Comparison of ENCODE assay signal across 26 cellular contexts in the genomic region with DNA sequence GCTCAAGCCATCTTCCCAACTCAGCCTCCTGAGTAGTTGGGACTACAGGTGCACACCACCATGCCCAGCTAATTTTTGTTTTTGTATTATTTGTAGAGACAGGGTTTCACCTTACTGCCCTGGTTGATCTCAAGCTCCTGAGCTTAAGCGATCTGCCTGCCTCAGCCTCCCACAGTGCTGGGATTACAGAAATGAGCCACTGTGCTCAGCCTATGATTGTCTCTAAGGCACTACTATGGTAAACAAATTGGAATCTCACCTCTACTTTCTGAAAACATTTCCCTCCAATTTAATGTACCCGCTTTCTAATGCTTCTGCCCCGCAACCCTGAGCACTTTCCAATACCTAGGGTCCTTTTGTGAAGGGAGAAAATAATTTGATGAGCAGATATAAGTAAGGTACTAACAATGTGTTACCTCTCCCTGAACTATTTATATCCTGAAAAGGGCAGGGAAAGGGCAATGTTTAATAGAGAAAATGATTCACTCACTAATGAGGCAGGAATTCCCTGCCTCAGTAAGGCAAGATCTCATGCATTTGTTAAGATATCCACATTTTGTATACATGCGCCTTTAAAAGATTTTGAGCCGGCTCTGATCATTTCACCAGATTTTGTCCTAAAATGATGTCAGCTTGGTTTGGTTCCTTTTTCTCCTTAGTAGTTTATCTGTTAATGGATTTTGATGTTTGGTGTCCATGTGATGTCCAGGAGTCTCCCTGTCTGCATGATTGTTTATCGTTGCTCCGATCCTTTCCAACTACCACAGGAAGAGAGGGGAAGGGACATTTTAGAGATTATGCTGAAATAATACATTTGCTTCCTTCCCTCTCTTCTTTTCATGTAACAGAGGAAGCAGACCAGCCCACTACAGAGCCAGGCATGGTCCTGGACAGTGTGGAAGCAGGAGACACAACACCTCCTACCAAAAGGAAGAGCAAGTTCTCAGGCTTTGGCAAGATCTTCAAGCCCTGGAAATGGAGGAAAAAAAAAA. TPM values are rescaled to one million over a fixed set of nuclear protein-coding genes. Genes with fewer than 3 reads are reported as not detected.
DNase-seq lines count a peak whose midpoint lies in the region; ATAC-seq and TF ChIP-seq lines count a peak whose summit lies in the region.
"Had no signal": no experiment of that assay in that cellular context is flagged by ENCODE, and none has a peak within 500 bp of the region (broad histone marks: within the 10 kb centered on the region; RNA-seq: fewer than 3 reads in every experiment).

No MANE protein-coding gene starts in this region.

- H3K4me3 ChIP-seq in GM23248, result no peak overlapping the region
- H3K4me3 ChIP-seq in left ventricle myocardium inferior, result peak overlapping the region; percentile 0
- H3K4me3 ChIP-seq in psoas muscle, result no peak overlapping the region
- H3K4me3 ChIP-seq: body of pancreas, dorsolateral prefrontal cortex, K562, pancreas, PC-9, SJSA1 had no signal

- peak overlapping the region; percentile 40 for H3K27ac Mint-ChIP-seq in WTC11
- H3K27ac Mint-ChIP-seq: activated naive CD8-positive, alpha-beta T cell; activated T-cell treated with anti-CD3 and anti-CD28 coated beads, Interleukin-2, amount 50 U/mL, for 72 hours; CD8-positive, alpha-beta T cell had no signal

- WGBS in GM23248 (ENCODE audit: low coverage in 1 of 2, low lambda C conversion rate in 2 of 2, missing lambda C conversion rate in 2 of 2), 2 experiments, result 92 to 94% methylated on average over 7 of the region's 7 CpGs
- 77 to 88% (median 80%) methylated on average over 7 of the region's 7 CpGs for WGBS in psoas muscle, 3 donors

- H3K4me1 ChIP-seq in GM23248 (ENCODE audit: insufficient read depth), result peaks cover 21% of the 10 kb centered on the region
- H3K4me1 ChIP-seq in left ventricle myocardium inferior, result peaks cover 47% of the 10 kb centered on the region
- peaks cover 34% of the 10 kb centered on the region for H3K4me1 ChIP-seq in psoas muscle
- peaks cover 6% of the 10 kb centered on the region for H3K4me1 ChIP-seq in foreskin keratinocyte
- H3K4me1 ChIP-seq: body of pancreas, pancreas had no signal

- in situ Hi-C loops in GM23248 (cut with MboI), result no loop called here

- H3K36me3 Mint-ChIP-seq in WTC11, result peaks cover 20% of the 10 kb centered on the region

- H3K27me3 Mint-ChIP-seq in WTC11 (ENCODE audit: low read depth), result no peaks in the 10 kb centered on the region
- H3K27me3 Mint-ChIP-seq: activated naive CD8-positive, alpha-beta T cell; naive thymus-derived CD4-positive, alpha-beta T cell had no signal

- H3K4me2 ChIP-seq in GM23248 (ENCODE audit: unreplicated experiment), result no peak overlapping the region
- H3K4me2 ChIP-seq: PC-9 had no signal

- ATAC-seq in WTC11 (no peak), psoas muscle (peak in 3 of 4 donors; percentile 63 to 71 (median 66)), HG03039 (IDR thresholded peaks at IDR 0.05; ENCODE audit: unreplicated experiment) (no peak), foreskin keratinocyte (no peak)
- ATAC-seq: activated T-cell treated with anti-CD3 and anti-CD28 coated beads, Interleukin-2, amount 50 U/mL, for 72 hours; body of pancreas; CD8-positive, alpha-beta T cell; K562; naive thymus-derived CD4-positive, alpha-beta T cell; pancreas had no signal

- no peaks in the 10 kb centered on the region for H3K9me3 Mint-ChIP-seq in WTC11
- H3K9me3 Mint-ChIP-seq: activated T-cell treated with anti-CD3 and anti-CD28 coated beads, Interleukin-2, amount 50 U/mL, for 72 hours; CD8-positive, alpha-beta T cell; naive thymus-derived CD4-positive, alpha-beta T cell had no signal

- CTCF ChIA-PET in WTC11 (lab: Charles Lee), result no interaction called here

- POLR2A ChIA-PET in WTC11 (lab: Charles Lee), result no interaction called here

- intact Hi-C loops in left ventricle myocardium inferior (cut with micrococcal nuclease) (no loop called here), psoas muscle (cut with DNase I) (loop anchor here (2.0 to 10.0 kb wide), 2 partner anchors 44 to 54 kb away; no protein-coding TSS in a partner anchor)

- H3K9me3 ChIP-seq in GM23248 (ENCODE audit: low read depth) (no peaks in the 10 kb centered on the region), left ventricle myocardium inferior (replicated peaks) (no peaks in the 10 kb centered on the region), psoas muscle (no peaks in the 10 kb centered on the region)
- H3K9me3 ChIP-seq: body of pancreas, pancreas, SJSA1 had no signal

- no peak for TF ChIP-seq CTCF in WTC11 (IDR thresholded peaks at IDR 0.05)
- no peak for TF ChIP-seq CTCF in left ventricle myocardium inferior (IDR thresholded peaks at IDR 0.05; ENCODE audit: borderline replicate concordance)
- no peak for TF ChIP-seq CTCF in psoas muscle (IDR thresholded peaks at IDR 0.05)
- no peak for TF ChIP-seq CTCF in foreskin keratinocyte (conservative IDR thresholded peaks at IDR 0.05)

- no peaks in the 10 kb centered on the region for H4K20me1 ChIP-seq in GM23248 (ENCODE audit: insufficient read depth)

- H3K9ac ChIP-seq in GM23248, result no peak overlapping the region

- H2AFZ ChIP-seq in GM23248, result no peak overlapping the region
- H2AFZ ChIP-seq: PC-9 had no signal

- H3K27me3 ChIP-seq in GM23248 (replicated peaks; ENCODE audit: insufficient read depth) (no peaks in the 10 kb centered on the region), left ventricle myocardium inferior (ENCODE audit: low read depth) (no peaks in the 10 kb centered on the region), psoas muscle (ENCODE audit: insufficient read depth in 3 of 3, low read length in 2 of 3) (no peaks in the 10 kb centered on the region), foreskin keratinocyte (no peaks in the 10 kb centered on the region)
- H3K27me3 ChIP-seq: body of pancreas, dorsolateral prefrontal cortex, pancreas, SJSA1 had no signal

- H3K36me3 ChIP-seq in GM23248 (ENCODE audit: low read depth), result no peaks in the 10 kb centered on the region
- H3K36me3 ChIP-seq in left ventricle myocardium inferior, result peaks cover 28% of the 10 kb centered on the region
- H3K36me3 ChIP-seq in psoas muscle (ENCODE audit: insufficient read depth in 1 of 2, low read depth in 1 of 2), result peaks cover 3 to 47% of the 10 kb centered on the region in 2 donors

- H3K27ac ChIP-seq in GM23248 (no peak overlapping the region), left ventricle myocardium inferior (replicated peaks) (peak overlapping the region; percentile 85), psoas muscle (peak overlapping the region; percentile 60), foreskin keratinocyte (no peak overlapping the region)
- H3K27ac ChIP-seq: body of pancreas, pancreas, PC-9, SJSA1 had no signal

- peaks cover 14% of the 10 kb centered on the region for H3K4me1 Mint-ChIP-seq in WTC11

- 0 out of 2 replicates have a peak, but pooled peaks cover 5% of the 10 kb centered on the region for H3F3A ChIP-seq in GM23248 (ENCODE audit: insufficient read depth)

- H3K9me2 ChIP-seq in GM23248 (ENCODE audit: insufficient read depth), result no peaks in the 10 kb centered on the region

- peak; percentile 24 for DNase-seq in GM23248
- DNase-seq in WTC11 (ENCODE audit: low spot score), result no peak
- no peak for DNase-seq in left ventricle myocardium inferior
- no peak for DNase-seq in psoas muscle
- no peak for DNase-seq in ecto neural progenitor cell (ENCODE audit: low spot score)
- DNase-seq in foreskin keratinocyte, result no peak
- DNase-seq: activated CD8-positive, alpha-beta memory T cell treated with anti-CD3 and anti-CD28 coated beads for 24 hours; activated T-cell treated with anti-CD3 and anti-CD28 coated beads, Interleukin-2, amount 50 U/mL, for 72 hours; body of pancreas; CD8-positive, alpha-beta T cell; DMS53; dorsolateral prefrontal cortex; head of caudate nucleus; mammary epithelial cell; naive thymus-derived CD4-positive, alpha-beta T cell; NCI-H2029; NCI-H345; pancreas; PC-9; small intestine; stimulated activated CD4-positive, alpha-beta T cell treated with anti-CD3 and anti-CD28 coated beads, Interleukin-4, amount 100 ng/mL, for 4 hours; T-helper 2 cell had no signal

- no peak overlapping the region for H3K4me3 Mint-ChIP-seq in WTC11
- H3K4me3 Mint-ChIP-seq: activated naive CD8-positive, alpha-beta T cell; activated T-cell treated with anti-CD3 and anti-CD28 coated beads, Interleukin-2, amount 50 U/mL, for 72 hours; CD8-positive, alpha-beta T cell; naive thymus-derived CD4-positive, alpha-beta T cell had no signal

- H3K79me2 ChIP-seq in GM23248 (ENCODE audit: insufficient read depth), result peaks cover 4% of the 10 kb centered on the region; the same call in 1 of the 2 replicates

TF ChIP-seq in WTC11, 78 proteins besides CTCF, POLR2A, EP300 and RAD21 (continues in another document):
- TF ChIP-seq, protein P1, sequence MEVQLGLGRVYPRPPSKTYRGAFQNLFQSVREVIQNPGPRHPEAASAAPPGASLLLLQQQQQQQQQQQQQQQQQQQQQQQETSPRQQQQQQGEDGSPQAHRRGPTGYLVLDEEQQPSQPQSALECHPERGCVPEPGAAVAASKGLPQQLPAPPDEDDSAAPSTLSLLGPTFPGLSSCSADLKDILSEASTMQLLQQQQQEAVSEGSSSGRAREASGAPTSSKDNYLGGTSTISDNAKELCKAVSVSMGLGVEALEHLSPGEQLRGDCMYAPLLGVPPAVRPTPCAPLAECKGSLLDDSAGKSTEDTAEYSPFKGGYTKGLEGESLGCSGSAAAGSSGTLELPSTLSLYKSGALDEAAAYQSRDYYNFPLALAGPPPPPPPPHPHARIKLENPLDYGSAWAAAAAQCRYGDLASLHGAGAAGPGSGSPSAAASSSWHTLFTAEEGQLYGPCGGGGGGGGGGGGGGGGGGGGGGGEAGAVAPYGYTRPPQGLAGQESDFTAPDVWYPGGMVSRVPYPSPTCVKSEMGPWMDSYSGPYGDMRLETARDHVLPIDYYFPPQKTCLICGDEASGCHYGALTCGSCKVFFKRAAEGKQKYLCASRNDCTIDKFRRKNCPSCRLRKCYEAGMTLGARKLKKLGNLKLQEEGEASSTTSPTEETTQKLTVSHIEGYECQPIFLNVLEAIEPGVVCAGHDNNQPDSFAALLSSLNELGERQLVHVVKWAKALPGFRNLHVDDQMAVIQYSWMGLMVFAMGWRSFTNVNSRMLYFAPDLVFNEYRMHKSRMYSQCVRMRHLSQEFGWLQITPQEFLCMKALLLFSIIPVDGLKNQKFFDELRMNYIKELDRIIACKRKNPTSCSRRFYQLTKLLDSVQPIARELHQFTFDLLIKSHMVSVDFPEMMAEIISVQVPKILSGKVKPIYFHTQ (CRISPR knock-in tag; IDR thresholded peaks at IDR 0.05), result no peak

RNA-seq across cellular contexts. Expression of a gene that starts 47.3 kb away (rescaled TPM):
- 27.0 and 31.7 TPM in 2 replicates for total RNA-seq in GM23248 (2014; rRNA removed; shearing (Covaris generic))
- polyA plus RNA-seq in GM23248 (2016; fragmentation: Nextera tagmentation; extraction: Ambion mirVana), result 17.5 and 17.9 TPM in 2 replicates
- total RNA-seq in WTC11 (2021), result 93.2 to 103 TPM (median 98.2 TPM) in 3 replicates
- total RNA-seq in left ventricle myocardium inferior, result 6.3 TPM
- 10 to 100 TPM in 2 of 4 donors, 1 to 10 TPM in 2; 7.0 to 20.8 (median 9.2) TPM for total RNA-seq in psoas muscle
- 10 to 100 TPM; 14.0 to 81.6 (median 17.4) TPM for polyA plus RNA-seq in psoas muscle
- 67.6 and 85.3 TPM in 2 replicates for total RNA-seq in foreskin keratinocyte
- 58.5 and 77.3 TPM in 2 replicates for polyA plus RNA-seq in foreskin keratinocyte

Comparison
In these comparisons a context has a peak if more than half of its experiments do, and no peak if none do; other contexts are left out.
1. H3K27ac ChIP-seq: peak in left ventricle myocardium inferior (single experiment) and psoas muscle (single experiment); none in GM23248 (single experiment) and foreskin keratinocyte (single experiment).
2. ATAC-seq: peak in psoas muscle (3 of 4); none in WTC11 (single experiment), HG03039 (single experiment) and foreskin keratinocyte (single experiment).